ENCODE assay signal across 1 cellular context in the genomic region with DNA sequence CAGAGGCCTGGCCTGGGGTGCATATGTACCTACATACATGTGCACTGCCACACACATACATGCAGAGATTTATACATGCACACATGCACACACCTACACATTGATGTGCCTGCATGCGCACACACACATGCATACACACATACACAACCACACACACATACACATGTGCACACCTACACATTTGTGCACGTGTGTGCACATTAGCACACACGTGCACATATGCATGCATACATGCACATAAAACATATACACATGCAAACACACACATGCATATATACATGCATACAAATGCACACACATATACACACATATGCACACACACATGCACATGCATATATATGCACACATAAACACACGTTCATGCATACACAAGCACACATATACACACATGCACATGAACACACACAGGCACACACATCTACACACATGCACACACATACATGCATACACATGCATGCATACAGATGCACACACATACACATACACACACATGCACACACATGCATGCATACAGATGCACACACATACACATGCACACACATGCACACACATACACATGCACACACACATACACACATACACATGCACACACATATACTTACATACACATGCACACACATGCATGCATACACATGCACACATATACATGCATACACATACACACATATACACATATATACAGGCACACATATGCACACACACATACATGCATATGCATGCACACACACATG.
TF ChIP-seq lines count a peak whose summit lies in the region.

No MANE protein-coding gene starts in this region.

TF ChIP-seq in HepG2, 621 proteins besides CTCF, POLR2A, EP300 and RAD21:
- peak; percentile 63; the same call in 1 of the 2 replicates for TF ChIP-seq SP1 (IDR thresholded peaks at IDR 0.05)
- no peak for TF ChIP-seq SP1 (CRISPR knock-in tag; IDR thresholded peaks at IDR 0.05)
- no peak for TF ChIP-seq JDP2 (CRISPR knock-in tag; IDR thresholded peaks at IDR 0.05; ENCODE audit: borderline replicate concordance)
- no peak for TF ChIP-seq HCFC1 (IDR thresholded peaks at IDR 0.05; ENCODE audit: low read depth, low read length)
- no peak for TF ChIP-seq ZNF589 (CRISPR knock-in tag; conservative IDR thresholded peaks at IDR 0.05)
- peak; percentile 51; the same call in 1 of the 2 replicates for TF ChIP-seq ZNF207 (IDR thresholded peaks at IDR 0.05; ENCODE audit: borderline replicate concordance)
- TF ChIP-seq, protein P1, sequence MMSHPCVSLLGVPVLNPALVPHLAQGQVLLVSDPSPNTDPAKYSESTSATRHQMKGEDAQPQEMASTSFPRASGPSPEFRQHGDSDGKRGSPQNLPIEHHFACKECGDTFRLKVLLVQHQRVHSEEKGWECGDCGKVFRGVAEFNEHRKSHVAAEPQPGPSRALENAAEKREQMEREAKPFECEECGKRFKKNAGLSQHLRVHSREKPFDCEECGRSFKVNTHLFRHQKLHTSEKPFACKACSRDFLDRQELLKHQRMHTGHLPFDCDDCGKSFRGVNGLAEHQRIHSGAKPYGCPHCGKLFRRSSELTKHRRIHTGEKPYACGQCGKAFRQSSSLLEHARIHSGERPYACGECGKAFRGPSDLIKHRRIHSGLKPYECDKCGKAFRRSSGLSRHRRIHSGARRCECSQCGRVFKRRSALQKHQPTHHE (CRISPR knock-in tag; IDR thresholded peaks at IDR 0.05; ENCODE audit: borderline replicate concordance): no peak
- TF ChIP-seq, protein P2, sequence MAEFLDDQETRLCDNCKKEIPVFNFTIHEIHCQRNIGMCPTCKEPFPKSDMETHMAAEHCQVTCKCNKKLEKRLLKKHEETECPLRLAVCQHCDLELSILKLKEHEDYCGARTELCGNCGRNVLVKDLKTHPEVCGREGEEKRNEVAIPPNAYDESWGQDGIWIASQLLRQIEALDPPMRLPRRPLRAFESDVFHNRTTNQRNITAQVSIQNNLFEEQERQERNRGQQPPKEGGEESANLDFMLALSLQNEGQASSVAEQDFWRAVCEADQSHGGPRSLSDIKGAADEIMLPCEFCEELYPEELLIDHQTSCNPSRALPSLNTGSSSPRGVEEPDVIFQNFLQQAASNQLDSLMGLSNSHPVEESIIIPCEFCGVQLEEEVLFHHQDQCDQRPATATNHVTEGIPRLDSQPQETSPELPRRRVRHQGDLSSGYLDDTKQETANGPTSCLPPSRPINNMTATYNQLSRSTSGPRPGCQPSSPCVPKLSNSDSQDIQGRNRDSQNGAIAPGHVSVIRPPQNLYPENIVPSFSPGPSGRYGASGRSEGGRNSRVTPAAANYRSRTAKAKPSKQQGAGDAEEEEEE (CRISPR knock-in tag; IDR thresholded peaks at IDR 0.05; ENCODE audit: borderline replicate concordance): no peak
- no peak for TF ChIP-seq ETV5 (CRISPR knock-in tag; IDR thresholded peaks at IDR 0.05; ENCODE audit: borderline replicate concordance)
- no peak for TF ChIP-seq STAG1 (CRISPR knock-in tag; IDR thresholded peaks at IDR 0.05)
- TF ChIP-seq SP2 (CRISPR knock-in tag; IDR thresholded peaks at IDR 0.05): no peak
- no peak for TF ChIP-seq PHF20 (CRISPR knock-in tag; IDR thresholded peaks at IDR 0.05)
- TF ChIP-seq SALL2 (CRISPR knock-in tag; IDR thresholded peaks at IDR 0.05): no peak
- TF ChIP-seq ZNF724P (CRISPR knock-in tag; IDR thresholded peaks at IDR 0.05; ENCODE audit: borderline replicate concordance): no peak
- TF ChIP-seq, protein P3, sequence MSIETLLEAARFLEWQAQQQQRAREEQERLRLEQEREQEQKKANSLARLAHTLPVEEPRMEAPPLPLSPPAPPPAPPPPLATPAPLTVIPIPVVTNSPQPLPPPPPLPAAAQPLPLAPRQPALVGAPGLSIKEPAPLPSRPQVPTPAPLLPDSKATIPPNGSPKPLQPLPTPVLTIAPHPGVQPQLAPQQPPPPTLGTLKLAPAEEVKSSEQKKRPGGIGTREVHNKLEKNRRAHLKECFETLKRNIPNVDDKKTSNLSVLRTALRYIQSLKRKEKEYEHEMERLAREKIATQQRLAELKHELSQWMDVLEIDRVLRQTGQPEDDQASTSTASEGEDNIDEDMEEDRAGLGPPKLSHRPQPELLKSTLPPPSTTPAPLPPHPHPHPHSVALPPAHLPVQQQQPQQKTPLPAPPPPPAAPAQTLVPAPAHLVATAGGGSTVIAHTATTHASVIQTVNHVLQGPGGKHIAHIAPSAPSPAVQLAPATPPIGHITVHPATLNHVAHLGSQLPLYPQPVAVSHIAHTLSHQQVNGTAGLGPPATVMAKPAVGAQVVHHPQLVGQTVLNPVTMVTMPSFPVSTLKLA (IDR thresholded peaks at IDR 0.05): peak; percentile 99
- TF ChIP-seq ZNF672 (CRISPR knock-in tag; IDR thresholded peaks at IDR 0.05): 0 out of 2 replicates have a peak, but pooled peaks have one; percentile 22
- TF ChIP-seq ZNF816 (CRISPR knock-in tag; IDR thresholded peaks at IDR 0.05; ENCODE audit: borderline replicate concordance): no peak
- no peak for TF ChIP-seq MIXL1 (CRISPR knock-in tag; IDR thresholded peaks at IDR 0.05)
- no peak for TF ChIP-seq ZNF432 (CRISPR knock-in tag; IDR thresholded peaks at IDR 0.05; ENCODE audit: borderline replicate concordance)
- peak; percentile 16 for TF ChIP-seq ZNF282 (IDR thresholded peaks at IDR 0.05; ENCODE audit: partially characterized antibody)
TF ChIP-seq in HepG2: peak in this region for 5.
